ENCODE assay signal across 7 cellular contexts in genomic region chr19:12720296-12720695, GRCh38. TPM values are rescaled to one million over a fixed set of nuclear protein-coding genes. Genes with fewer than 3 reads are reported as not detected.
DNase-seq lines count a peak whose midpoint lies in the region; TF ChIP-seq lines count a peak whose summit lies in the region.
"Had no signal": no experiment of that assay in that cellular context is flagged by ENCODE, and none has a peak within 500 bp of the region (broad histone marks: within the 10 kb centered on the region; RNA-seq: fewer than 3 reads in every experiment).

No MANE protein-coding gene starts in this region.

- H3K9me3 ChIP-seq in Karpas-422 (ENCODE audit: low read length) = no peaks in the 10 kb centered on the region

- peak overlapping the region; percentile 98 for H3K4me3 ChIP-seq in Karpas-422 (ENCODE audit: low read length)
- H3K4me3 ChIP-seq in cardiac fibroblast (replicated peaks in 1 of 2; ENCODE audit: low read depth in 2 of 2, low read length in 2 of 2) = peak overlapping the region; percentile 69 to 78
- H3K4me3 ChIP-seq in rectal smooth muscle tissue (ENCODE audit: low read length) = peak overlapping the region; percentile 68

- H3K9me2 ChIP-seq in Karpas-422 (replicated peaks; ENCODE audit: insufficient read depth, low read length) = no peaks in the 10 kb centered on the region

- H3K27ac ChIP-seq in Karpas-422 (ENCODE audit: low read length) (no peak overlapping the region), rectal smooth muscle tissue (ENCODE audit: low read depth, low read length) (peak overlapping the region; percentile 94)

- H3K36me3 ChIP-seq in Karpas-422 (ENCODE audit: insufficient read depth, low read length) (peaks cover 26% of the 10 kb centered on the region), rectal smooth muscle tissue (ENCODE audit: control insufficient read depth, insufficient read depth, low read length) (peaks cover 21% of the 10 kb centered on the region)

- peak overlapping the region; percentile 98 for H3K9ac ChIP-seq in Karpas-422 (ENCODE audit: low read length)
- no peak overlapping the region for H3K9ac ChIP-seq in rectal smooth muscle tissue (ENCODE audit: low read length)

- no peak for TF ChIP-seq CTCF in cardiac fibroblast (IDR thresholded peaks at IDR 0.05; ENCODE audit: low read depth, low read length)

- H3K4me2 ChIP-seq in Karpas-422 (ENCODE audit: low read depth, low read length, poor library complexity, severe bottlenecking) = peak overlapping the region; percentile 87

- H2AFZ ChIP-seq in Karpas-422 (ENCODE audit: low read length) = no peak overlapping the region

- H3K4me1 ChIP-seq in Karpas-422 (ENCODE audit: low read length) (peaks cover 25% of the 10 kb centered on the region), rectal smooth muscle tissue (ENCODE audit: control insufficient read depth, insufficient read depth, low read length) (peaks cover 11% of the 10 kb centered on the region)

- DNase-seq in Karpas-422 = no peak
- DNase-seq in cardiac fibroblast (ENCODE audit: low read depth in 2 of 2) = no peak
- DNase-seq in C1 segment of cervical spinal cord (lab: John Stamatoyannopoulos, UW) = no peak
- no peak for DNase-seq in anterior cingulate cortex (lab: John Stamatoyannopoulos, UW)
- no peak for DNase-seq in SKM-1 treated with dmso at 0.1 percent for 144 hours (lab: John Stamatoyannopoulos, UW; ENCODE audit: unreplicated experiment)
- DNase-seq: NCI-H510A treated with DMSO at 0.1 percent for 48 hours had no signal

- peaks cover 65% of the 10 kb centered on the region for H3K79me2 ChIP-seq in Karpas-422 (ENCODE audit: low read length)

- H3K27me3 ChIP-seq in Karpas-422 (ENCODE audit: low read length) (no peaks in the 10 kb centered on the region), rectal smooth muscle tissue (ENCODE audit: control insufficient read depth, insufficient read depth, low read length) (no peaks in the 10 kb centered on the region)

- H4K20me1 ChIP-seq in Karpas-422 (ENCODE audit: insufficient read depth, low read depth, low read length) = peaks cover 25% of the 10 kb centered on the region; the same call in 1 of the 2 replicates

RNA-seq across cellular contexts. Expression of gene TNPO2, which starts 3.4 kb away (rescaled TPM):
- 26.1 and 40.7 TPM in 2 replicates for total RNA-seq in Karpas-422 (2014; rRNA removed; shearing (Covaris generic); ENCODE audit: low replicate concordance)

RNA-seq across cellular contexts. Expression of gene TRIR, which starts 14.2 kb away (rescaled TPM):
- total RNA-seq in Karpas-422 (2014; rRNA removed; shearing (Covaris generic); ENCODE audit: low replicate concordance) = 147 and 332 TPM in 2 replicates

RNA-seq across cellular contexts. Expression of gene GET3, which starts 17.0 kb away (rescaled TPM):
- 42.3 and 78.0 TPM in 2 replicates for total RNA-seq in Karpas-422 (2014; rRNA removed; shearing (Covaris generic); ENCODE audit: low replicate concordance)

RNA-seq across cellular contexts. Expression of gene FBXW9, which starts 23.9 kb away (rescaled TPM):
- total RNA-seq in Karpas-422 (2014; rRNA removed; shearing (Covaris generic); ENCODE audit: low replicate concordance) = 2.1 and 12.8 TPM in 2 replicates

RNA-seq across cellular contexts. Expression of gene BEST2, which starts 31.3 kb away (rescaled TPM):
- total RNA-seq in Karpas-422 (2014; rRNA removed; shearing (Covaris generic); ENCODE audit: low replicate concordance) = not detected in 2 replicates
